8 cellular contexts compared by ENCODE assay signal in genomic region chr17:10697092-10698081, GRCh38. TPM values are rescaled to one million over a fixed set of nuclear protein-coding genes. Genes with fewer than 3 reads are reported as not detected.
DNase-seq lines count a peak whose midpoint lies in the region; ATAC-seq, FAIRE-seq and TF ChIP-seq lines count a peak whose summit lies in the region.

TSS of gene ADPRM (plus strand) at chr17:10697594. CDS start at chr17:10704927, 7,333 bp downstream.
TSS of gene SCO1 (minus strand) at chr17:10697533. CDS start at chr17:10697507, 26 bp downstream.

- H3K27ac Mint-ChIP-seq in nephron progenitor cell, result peak within 1 kb of the TSS; percentile 93
- peak within 1 kb of the TSS; percentile 97 to 98 for H3K27ac Mint-ChIP-seq in stimulated activated naive CD8-positive, alpha-beta T cell treated with anti-CD3 and anti-CD28 coated beads, Interleukin-15, amount 100 ng/mL, for 72 hours

- in situ Hi-C loops in G401 (cut with HindIII; ENCODE audit: low sequenced_read_pairs), result no loop called here

- H3K36me3 Mint-ChIP-seq in nephron progenitor cell (ENCODE audit: low read depth), result peaks cover 35% of the 10 kb centered on the region

- H3K4me1 Mint-ChIP-seq in nephron progenitor cell, result peaks cover 48% of the 10 kb centered on the region
- peaks cover 58% of the 10 kb centered on the region for H3K4me1 Mint-ChIP-seq in stimulated activated naive CD8-positive, alpha-beta T cell treated with anti-CD3 and anti-CD28 coated beads, Interleukin-15, amount 100 ng/mL, for 72 hours

- H3K9me3 Mint-ChIP-seq in nephron progenitor cell, result no peaks in the 10 kb centered on the region
- no peaks in the 10 kb centered on the region for H3K9me3 Mint-ChIP-seq in stimulated activated naive CD8-positive, alpha-beta T cell treated with anti-CD3 and anti-CD28 coated beads, Interleukin-15, amount 100 ng/mL, for 72 hours

- TF ChIP-seq CTCF in nephron progenitor cell (IDR thresholded peaks at IDR 0.05), result no peak

- peak; percentile 89 for FAIRE-seq in H54 (lab: Jason Lieb, UNC)

- peak; percentile 96 for DNase-seq in G401 (ENCODE audit: low spot score)
- peak; percentile 86 for DNase-seq in H54 (ENCODE audit: insufficient read length, low spot score)
- peak; percentile 91 for DNase-seq in LoVo (ENCODE audit: low spot score)
- DNase-seq in SHP77 (lab: John Stamatoyannopoulos, UW), result peak; percentile 97 to 99
- peak; percentile 75 for DNase-seq in activated gamma-delta T cell (lab: John Stamatoyannopoulos, UW)
- DNase-seq in fibroblast of the conjunctiva (ENCODE audit: low read depth), result peak; percentile 86
- DNase-seq in nephron progenitor cell, result peak; percentile 91
- DNase-seq in stimulated activated naive CD8-positive, alpha-beta T cell treated with anti-CD3 and anti-CD28 coated beads, Interleukin-15, amount 100 ng/mL, for 72 hours, result peak; percentile 84 to 89

- ATAC-seq in stimulated activated naive CD8-positive, alpha-beta T cell treated with anti-CD3 and anti-CD28 coated beads, Interleukin-15, amount 100 ng/mL, for 72 hours, result peak; percentile 97

- peak; percentile 73 for TF ChIP-seq POLR2A in H54 (IDR thresholded peaks at IDR 0.05; ENCODE audit: low read depth, low read length)

- no peaks in the 10 kb centered on the region for H3K27me3 Mint-ChIP-seq in nephron progenitor cell (ENCODE audit: low read depth, poor library complexity)
- H3K27me3 Mint-ChIP-seq in stimulated activated naive CD8-positive, alpha-beta T cell treated with anti-CD3 and anti-CD28 coated beads, Interleukin-15, amount 100 ng/mL, for 72 hours, result no peaks in the 10 kb centered on the region

- peak within 1 kb of the TSS; percentile 95 for H3K4me3 Mint-ChIP-seq in nephron progenitor cell
- peak within 1 kb of the TSS; percentile 92 to 97 for H3K4me3 Mint-ChIP-seq in stimulated activated naive CD8-positive, alpha-beta T cell treated with anti-CD3 and anti-CD28 coated beads, Interleukin-15, amount 100 ng/mL, for 72 hours

RNA-seq across cellular contexts. Expression of gene ADPRM, which starts in this region (rescaled TPM):
- 12.6 and 15.3 TPM in 2 replicates for total RNA-seq in G401 (2014; rRNA removed; shearing (Covaris generic))

RNA-seq across cellular contexts. Expression of gene SCO1, which starts in this region (rescaled TPM):
- total RNA-seq in G401 (2014; rRNA removed; shearing (Covaris generic)), result 48.2 and 58.9 TPM in 2 replicates

Comparison
In these comparisons a context has a peak if more than half of its experiments do, and no peak if none do; other contexts are left out.
1. Peak in every context shown above with its lines: DNase-seq and ATAC-seq.